In the genomic region with DNA sequence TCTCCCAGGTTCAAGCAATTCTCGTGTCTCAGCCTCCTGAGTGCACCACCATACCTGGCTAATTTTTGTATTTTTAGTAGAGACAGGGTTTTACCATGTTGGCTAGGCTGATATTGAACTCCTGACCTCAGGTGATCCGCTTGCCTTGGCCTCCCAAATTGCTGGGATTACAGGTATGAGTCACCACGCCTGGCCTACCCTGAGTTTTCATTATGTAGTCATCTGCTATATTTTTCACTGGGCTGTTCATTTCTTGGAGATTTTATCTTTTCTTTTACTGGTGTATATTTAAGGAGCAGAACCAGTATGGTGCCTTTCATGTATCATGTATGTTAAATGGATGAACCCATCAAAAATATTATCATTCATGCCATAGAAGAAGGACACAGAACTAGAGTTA, we compare ENCODE assay signal across 29 cellular contexts.
"Had no signal": no experiment of that assay in that cellular context is flagged by ENCODE, and none has a peak within 500 bp of the region (broad histone marks: within the 10 kb centered on the region; RNA-seq: fewer than 3 reads in every experiment).

No MANE protein-coding gene starts in this region.

- ATAC-seq: activated CD8-positive, alpha-beta memory T cell treated with anti-CD3 and anti-CD28 coated beads, Interleukin-2, amount 10 ng/mL, durations not matched to agents 7 days and 5 days; body of pancreas; K562; T-cell had no signal

- H3K36me3 ChIP-seq: Peyer's patch, SJSA1 had no signal

- FAIRE-seq: K562, TTC549 had no signal

- DNase-seq: activated B cell treated with CpG ODN at 0.5 μM for 24 hours; activated CD4-positive, alpha-beta T cell treated with anti-CD3 and anti-CD28 coated beads for 1 hour; activated CD4-positive, alpha-beta T cell treated with anti-CD3 and anti-CD28 coated beads, Interleukin-2, amount 10 ng/mL, durations not matched to agents 24 days and 14 days; activated CD4-positive, alpha-beta T cell treated with anti-CD3 and anti-CD28 coated beads, Interleukin-2, amount 50 U/mL, for 48 hours; activated CD8-positive, alpha-beta memory T cell treated with anti-CD3 and anti-CD28 coated beads, Interleukin-2, amount 10 ng/mL, durations not matched to agents 7 days and 5 days; activated effector memory CD4-positive, alpha-beta T cell treated with Interleukin-2 at 50 U/mL for 16 hours; activated naive CD4-positive, alpha-beta T cell; activated T-cell treated with anti-CD3 and anti-CD28 coated beads, Interleukin-2, amount 50 U/mL, for 24 hours; aorta; body of pancreas; Karpas-422; MV-4-11; NCI-H1092 treated with DMSO at 0.1 percent for 48 hours; NCI-H1417 treated with DMSO at 0.1 percent for 48 hours; NCI-H1694; NCI-H2029; NCI-H2107; NCI-H2171 treated with DMSO at 0.1 percent for 48 hours; NCI-H226; NCI-H526; Peyer's patch; Right ventricle myocardium superior; T-cell; T-helper 2 cell; T1000 had no signal

- H3K4me3 ChIP-seq: body of pancreas, K562, Peyer's patch, SJSA1 had no signal

- H3K27me3 ChIP-seq: body of pancreas, Peyer's patch, SJSA1 had no signal

- H3K4me1 ChIP-seq: body of pancreas, Peyer's patch had no signal

- H3K27ac ChIP-seq: body of pancreas, Peyer's patch, RWPE1, SJSA1 had no signal

- H3K9me3 ChIP-seq: body of pancreas, Peyer's patch, SJSA1 had no signal
